1 cellular context compared by ENCODE assay signal in genomic region chr13:114118086-114118762, GRCh38.
A peak's percentile ranks its signal among the peaks of the same experiment; 100 is the strongest.
TF ChIP-seq lines count a peak whose summit lies in the region.

No MANE protein-coding gene starts in this region.

TF ChIP-seq in HepG2, 621 proteins besides CTCF, POLR2A, EP300 and RAD21:
- TF ChIP-seq THAP7 (CRISPR knock-in tag; IDR thresholded peaks at IDR 0.05), result no peak
- peak; percentile 70; the same call in 1 of the 2 replicates for TF ChIP-seq ZNF441 (CRISPR knock-in tag; IDR thresholded peaks at IDR 0.05; ENCODE audit: borderline replicate concordance)
- peak; percentile 28; the same call in 1 of the 2 replicates for TF ChIP-seq SALL1 (CRISPR knock-in tag; IDR thresholded peaks at IDR 0.05)
- TF ChIP-seq ZNF7 (CRISPR knock-in tag; IDR thresholded peaks at IDR 0.05), result no peak
- TF ChIP-seq HNF1A (IDR thresholded peaks at IDR 0.05; ENCODE audit: low read depth), result no peak; the same call in none of the 2 replicates
- TF ChIP-seq HNF1A (CRISPR knock-in tag; IDR thresholded peaks at IDR 0.05; ENCODE audit: borderline replicate concordance), result peak; percentile 62
- 0 out of 2 replicates have a peak, but pooled peaks have one; percentile 14 for TF ChIP-seq BCL6 (CRISPR knock-in tag; IDR thresholded peaks at IDR 0.05)
